1 cellular context compared by ENCODE assay signal in genomic region chr10:87585565-87586514, GRCh38.
A peak's percentile ranks its signal among the peaks of the same experiment; 100 is the strongest.
TF ChIP-seq lines count a peak whose summit lies in the region.

No MANE protein-coding gene starts in this region.

TF ChIP-seq in HEK293, 187 proteins besides CTCF, POLR2A, EP300 and RAD21 (continued from another document and continues in another):
- 0 out of 2 replicates have a peak, but pooled peaks have one; percentile 40 for TF ChIP-seq ZNF518A (tag by site-specific recombination; conservative IDR thresholded peaks at IDR 0.05; ENCODE audit: low read depth)
- TF ChIP-seq ZNF664 (tag by site-specific recombination; IDR thresholded peaks at IDR 0.05): no peak
- TF ChIP-seq, protein P1, sequence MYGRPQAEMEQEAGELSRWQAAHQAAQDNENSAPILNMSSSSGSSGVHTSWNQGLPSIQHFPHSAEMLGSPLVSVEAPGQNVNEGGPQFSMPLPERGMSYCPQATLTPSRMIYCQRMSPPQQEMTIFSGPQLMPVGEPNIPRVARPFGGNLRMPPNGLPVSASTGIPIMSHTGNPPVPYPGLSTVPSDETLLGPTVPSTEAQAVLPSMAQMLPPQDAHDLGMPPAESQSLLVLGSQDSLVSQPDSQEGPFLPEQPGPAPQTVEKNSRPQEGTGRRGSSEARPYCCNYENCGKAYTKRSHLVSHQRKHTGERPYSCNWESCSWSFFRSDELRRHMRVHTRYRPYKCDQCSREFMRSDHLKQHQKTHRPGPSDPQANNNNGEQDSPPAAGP (tag by site-specific recombination; IDR thresholded peaks at IDR 0.05): peak; percentile 72
- no peak for TF ChIP-seq MYNN (tag by site-specific recombination; IDR thresholded peaks at IDR 0.05; ENCODE audit: borderline replicate concordance)
- peak; percentile 96 for TF ChIP-seq KLF10 (tag by site-specific recombination; IDR thresholded peaks at IDR 0.05)
- TF ChIP-seq KLF16 (tag by site-specific recombination; IDR thresholded peaks at IDR 0.05): peak; percentile 70; the same call in 1 of the 2 replicates
- no peak for TF ChIP-seq ZNF292 (tag by site-specific recombination; IDR thresholded peaks at IDR 0.05; ENCODE audit: borderline replicate concordance, low read depth)
- TF ChIP-seq ZNF521 (tag by site-specific recombination; IDR thresholded peaks at IDR 0.05): no peak
- TF ChIP-seq ZNF610 (tag by site-specific recombination; IDR thresholded peaks at IDR 0.05; ENCODE audit: borderline replicate concordance): no peak
- no peak for TF ChIP-seq ZBTB1 (tag by site-specific recombination; IDR thresholded peaks at IDR 0.05)
- no peak for TF ChIP-seq HOXA7 (CRISPR knock-in tag; IDR thresholded peaks at IDR 0.05; ENCODE audit: borderline replicate concordance)
- TF ChIP-seq, protein P2, sequence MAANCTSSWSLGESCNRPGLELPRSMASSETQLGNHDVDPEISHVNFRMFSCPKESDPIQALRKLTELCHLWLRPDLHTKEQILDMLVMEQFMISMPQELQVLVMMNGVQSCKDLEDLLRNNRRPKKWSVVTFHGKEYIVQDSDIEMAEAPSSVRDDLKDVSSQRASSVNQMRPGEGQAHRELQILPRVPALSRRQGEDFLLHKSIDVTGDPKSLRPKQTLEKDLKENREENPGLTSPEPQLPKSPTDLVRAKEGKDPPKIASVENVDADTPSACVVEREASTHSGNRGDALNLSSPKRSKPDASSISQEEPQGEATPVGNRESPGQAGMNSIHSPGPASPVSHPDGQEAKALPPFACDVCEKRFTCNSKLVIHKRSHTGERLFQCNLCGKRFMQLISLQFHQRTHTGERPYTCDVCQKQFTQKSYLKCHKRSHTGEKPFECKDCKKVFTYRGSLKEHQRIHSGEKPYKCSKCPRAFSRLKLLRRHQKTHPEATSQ (tag by site-specific recombination; IDR thresholded peaks at IDR 0.05): no peak
- TF ChIP-seq ZNF416 (tag by site-specific recombination; IDR thresholded peaks at IDR 0.05): no peak
- peak; percentile 78 for TF ChIP-seq ZNF629 (tag by site-specific recombination; IDR thresholded peaks at IDR 0.05)
- peak; percentile 100 for TF ChIP-seq ZNF660 (tag by site-specific recombination; IDR thresholded peaks at IDR 0.05)
- TF ChIP-seq ZNF426 (tag by site-specific recombination; IDR thresholded peaks at IDR 0.05): no peak
- TF ChIP-seq ZNF677 (tag by site-specific recombination; IDR thresholded peaks at IDR 0.05): peak; percentile 88
- no peak for TF ChIP-seq ZBTB20 (tag by site-specific recombination; IDR thresholded peaks at IDR 0.05)
- no peak for TF ChIP-seq ZNF747 (tag by site-specific recombination; IDR thresholded peaks at IDR 0.05)
- TF ChIP-seq ZNF488 (tag by site-specific recombination; IDR thresholded peaks at IDR 0.05): no peak
- TF ChIP-seq ZNF114 (tag by site-specific recombination; IDR thresholded peaks at IDR 0.05): peak; percentile 97
- TF ChIP-seq, protein P3, sequence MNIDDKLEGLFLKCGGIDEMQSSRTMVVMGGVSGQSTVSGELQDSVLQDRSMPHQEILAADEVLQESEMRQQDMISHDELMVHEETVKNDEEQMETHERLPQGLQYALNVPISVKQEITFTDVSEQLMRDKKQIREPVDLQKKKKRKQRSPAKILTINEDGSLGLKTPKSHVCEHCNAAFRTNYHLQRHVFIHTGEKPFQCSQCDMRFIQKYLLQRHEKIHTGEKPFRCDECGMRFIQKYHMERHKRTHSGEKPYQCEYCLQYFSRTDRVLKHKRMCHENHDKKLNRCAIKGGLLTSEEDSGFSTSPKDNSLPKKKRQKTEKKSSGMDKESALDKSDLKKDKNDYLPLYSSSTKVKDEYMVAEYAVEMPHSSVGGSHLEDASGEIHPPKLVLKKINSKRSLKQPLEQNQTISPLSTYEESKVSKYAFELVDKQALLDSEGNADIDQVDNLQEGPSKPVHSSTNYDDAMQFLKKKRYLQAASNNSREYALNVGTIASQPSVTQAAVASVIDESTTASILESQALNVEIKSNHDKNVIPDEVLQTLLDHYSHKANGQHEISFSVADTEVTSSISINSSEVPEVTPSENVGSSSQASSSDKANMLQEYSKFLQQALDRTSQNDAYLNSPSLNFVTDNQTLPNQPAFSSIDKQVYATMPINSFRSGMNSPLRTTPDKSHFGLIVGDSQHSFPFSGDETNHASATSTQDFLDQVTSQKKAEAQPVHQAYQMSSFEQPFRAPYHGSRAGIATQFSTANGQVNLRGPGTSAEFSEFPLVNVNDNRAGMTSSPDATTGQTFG (tag by site-specific recombination; IDR thresholded peaks at IDR 0.05; ENCODE audit: borderline replicate concordance): peak; percentile 45; the same call in 1 of the 2 replicates
- no peak for TF ChIP-seq GFI1B (tag by site-specific recombination; IDR thresholded peaks at IDR 0.05)
- no peak for TF ChIP-seq ZNF239 (tag by site-specific recombination; IDR thresholded peaks at IDR 0.05)
- TF ChIP-seq, protein P4, sequence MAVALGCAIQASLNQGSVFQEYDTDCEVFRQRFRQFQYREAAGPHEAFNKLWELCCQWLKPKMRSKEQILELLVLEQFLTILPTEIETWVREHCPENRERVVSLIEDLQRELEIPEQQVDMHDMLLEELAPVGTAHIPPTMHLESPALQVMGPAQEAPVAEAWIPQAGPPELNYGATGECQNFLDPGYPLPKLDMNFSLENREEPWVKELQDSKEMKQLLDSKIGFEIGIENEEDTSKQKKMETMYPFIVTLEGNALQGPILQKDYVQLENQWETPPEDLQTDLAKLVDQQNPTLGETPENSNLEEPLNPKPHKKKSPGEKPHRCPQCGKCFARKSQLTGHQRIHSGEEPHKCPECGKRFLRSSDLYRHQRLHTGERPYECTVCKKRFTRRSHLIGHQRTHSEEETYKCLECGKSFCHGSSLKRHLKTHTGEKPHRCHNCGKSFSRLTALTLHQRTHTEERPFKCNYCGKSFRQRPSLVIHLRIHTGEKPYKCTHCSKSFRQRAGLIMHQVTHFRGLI (tag by site-specific recombination; IDR thresholded peaks at IDR 0.05): peak; percentile 43; the same call in 1 of the 2 replicates
- no peak for TF ChIP-seq ZNF280C (tag by site-specific recombination; IDR thresholded peaks at IDR 0.05)
- peak; percentile 86 for TF ChIP-seq ZXDB (tag by site-specific recombination; IDR thresholded peaks at IDR 0.05)
- peak; percentile 81 for TF ChIP-seq ZSCAN30 (tag by site-specific recombination; IDR thresholded peaks at IDR 0.05)
- TF ChIP-seq SP7 (tag by site-specific recombination; IDR thresholded peaks at IDR 0.05): peak; percentile 95
- TF ChIP-seq ZNF433 (tag by site-specific recombination; IDR thresholded peaks at IDR 0.05; ENCODE audit: low read depth): no peak
- TF ChIP-seq ZNF23 (tag by site-specific recombination; IDR thresholded peaks at IDR 0.05; ENCODE audit: borderline replicate concordance): no peak
- peak; percentile 100; the same call in 1 of the 2 replicates for TF ChIP-seq ZNF221 (tag by site-specific recombination; IDR thresholded peaks at IDR 0.05; ENCODE audit: borderline replicate concordance)
- TF ChIP-seq ZNF549 (tag by site-specific recombination; IDR thresholded peaks at IDR 0.05): peak; percentile 95
- TF ChIP-seq ZNF48 (tag by site-specific recombination; IDR thresholded peaks at IDR 0.05): no peak
- peak; percentile 94 for TF ChIP-seq BCL6B (tag by site-specific recombination; IDR thresholded peaks at IDR 0.05)
- peak; percentile 91 for TF ChIP-seq PRDM6 (tag by site-specific recombination; IDR thresholded peaks at IDR 0.05)
- TF ChIP-seq ZNF645 (tag by site-specific recombination; IDR thresholded peaks at IDR 0.05): no peak
- 0 out of 2 replicates have a peak, but pooled peaks have one; percentile 44 for TF ChIP-seq ZBTB21 (tag by site-specific recombination; IDR thresholded peaks at IDR 0.05)
- no peak for TF ChIP-seq SCRT1 (tag by site-specific recombination; IDR thresholded peaks at IDR 0.05; ENCODE audit: borderline replicate concordance)
- TF ChIP-seq ZNF510 (tag by site-specific recombination; IDR thresholded peaks at IDR 0.05; ENCODE audit: insufficient replicate concordance): peak; percentile 96
- no peak for TF ChIP-seq MEIS1 (CRISPR knock-in tag; IDR thresholded peaks at IDR 0.05; ENCODE audit: borderline replicate concordance)
